In genomic region chr2:236395067-236395466, GRCh38 we compare ENCODE assay signal across 24 cellular contexts.
"Had no signal": no experiment of that assay in that cellular context is flagged by ENCODE, and none has a peak within 500 bp of the region (broad histone marks: within the 10 kb centered on the region; RNA-seq: fewer than 3 reads in every experiment).

No MANE protein-coding gene starts in this region.

- H3K27ac Mint-ChIP-seq: immature natural killer cell; mesothelial cell of epicardium; naive B cell; natural killer cell treated with Interleukin-12 subunit alpha and Interleukin-12 subunit beta and Interleukin-15 and Interleukin-18, amount 100 ng/mL, for 72 hours; progenitor cell of endocrine pancreas; stimulated activated naive CD8-positive, alpha-beta T cell treated with anti-CD3 and anti-CD28 coated beads, Interleukin-15, amount 100 ng/mL, for 72 hours had no signal

- H3K4me3 ChIP-seq: dorsolateral prefrontal cortex, mucosa of descending colon, smooth muscle cell, suprapubic skin, transverse colon, upper lobe of right lung had no signal

- H3K9me3 Mint-ChIP-seq: immature natural killer cell; naive B cell; natural killer cell treated with Interleukin-12 subunit alpha and Interleukin-12 subunit beta and Interleukin-15 and Interleukin-18, amount 100 ng/mL, for 72 hours; stimulated activated naive CD8-positive, alpha-beta T cell treated with anti-CD3 and anti-CD28 coated beads, Interleukin-15, amount 100 ng/mL, for 72 hours had no signal

- H3K36me3 ChIP-seq: neutrophil, suprapubic skin, transverse colon, upper lobe of right lung had no signal

- H3K27me3 Mint-ChIP-seq: progenitor cell of endocrine pancreas; stimulated activated naive CD8-positive, alpha-beta T cell treated with anti-CD3 and anti-CD28 coated beads, Interleukin-15, amount 100 ng/mL, for 72 hours had no signal

- H3K27me3 ChIP-seq: dorsolateral prefrontal cortex, transverse colon, upper lobe of right lung had no signal

- ATAC-seq: mucosa of descending colon; natural killer cell treated with Interleukin-12 subunit alpha and Interleukin-12 subunit beta and Interleukin-15 and Interleukin-18, amount 100 ng/mL, for 72 hours; sciatic nerve; stimulated activated naive CD8-positive, alpha-beta T cell treated with anti-CD3 and anti-CD28 coated beads, Interleukin-15, amount 100 ng/mL, for 72 hours; upper lobe of right lung had no signal

- H3K4me1 Mint-ChIP-seq: immature natural killer cell; mesothelial cell of epicardium; naive B cell; stimulated activated naive CD8-positive, alpha-beta T cell treated with anti-CD3 and anti-CD28 coated beads, Interleukin-15, amount 100 ng/mL, for 72 hours had no signal

- H3K36me3 Mint-ChIP-seq: immature natural killer cell; naive B cell; natural killer cell treated with Interleukin-12 subunit alpha and Interleukin-12 subunit beta and Interleukin-15 and Interleukin-18, amount 100 ng/mL, for 72 hours had no signal

- DNase-seq: cerebellar nuclear complex; dorsolateral prefrontal cortex; effector CD4-positive, alpha-beta T cell; hypothalamus; immature natural killer cell; mesenchymal stem cell; mucosa of descending colon; naive B cell; stimulated activated CD4-positive, alpha-beta T cell treated with anti-CD3 and anti-CD28 coated beads, Interleukin-12 subunit alpha, Interleukin-12 subunit beta, amount 100 ng/mL, for 4 hours; stimulated activated CD4-positive, alpha-beta T cell treated with anti-CD3 and anti-CD28 coated beads, Interleukin-1b, Interleukin-23, amount 100 ng/mL, for 48 hours; stimulated activated CD4-positive, alpha-beta T cell treated with anti-CD3 and anti-CD28 coated beads, Interleukin-4, amount 100 ng/mL, for 1 hour; stimulated activated CD8-positive, alpha-beta memory T cell treated with anti-CD3 and anti-CD28 coated beads, Interleukin-4, amount 100 ng/mL, for 48 hours; stimulated activated naive CD4-positive, alpha-beta T cell; stimulated activated naive CD8-positive, alpha-beta T cell treated with anti-CD3 and anti-CD28 coated beads, Interleukin-15, amount 100 ng/mL, for 72 hours; transverse colon; upper lobe of right lung had no signal

- H3K9me3 ChIP-seq: mucosa of descending colon, neutrophil, suprapubic skin, transverse colon, upper lobe of right lung had no signal

- H3K27ac ChIP-seq: dorsolateral prefrontal cortex, neutrophil, parathyroid adenoma, suprapubic skin, transverse colon, upper lobe of right lung had no signal

- H3K4me3 Mint-ChIP-seq: immature natural killer cell; mesothelial cell of epicardium; naive B cell; natural killer cell treated with Interleukin-12 subunit alpha and Interleukin-12 subunit beta and Interleukin-15 and Interleukin-18, amount 100 ng/mL, for 72 hours; stimulated activated naive CD8-positive, alpha-beta T cell treated with anti-CD3 and anti-CD28 coated beads, Interleukin-15, amount 100 ng/mL, for 72 hours had no signal

- H3K4me1 ChIP-seq: parathyroid adenoma, suprapubic skin, transverse colon, upper lobe of right lung had no signal
